In genomic region chr18:12028674-12029073, GRCh38 we compare ENCODE assay signal across 14 cellular contexts.
"Had no signal": no experiment of that assay in that cellular context is flagged by ENCODE, and none has a peak within 500 bp of the region (broad histone marks: within the 10 kb centered on the region; RNA-seq: fewer than 3 reads in every experiment).

No MANE protein-coding gene starts in this region.

- H3K4me3 Mint-ChIP-seq: activated CD8-positive, alpha-beta memory T cell treated with anti-CD3 and anti-CD28 coated beads, Interleukin-2, amount 10 ng/mL, durations not matched to agents 7 days and 5 days; activated T-cell treated with anti-CD3 and anti-CD28 coated beads, Interleukin-2, amount 50 U/mL, for 24 hours; naive thymus-derived CD8-positive, alpha-beta T cell; stimulated activated naive B cell treated with anti-CD40 and anti-IgM and Interleukin-4, amounts not matched to agents 10 μg/mL and 1 μg/mL and 100 μg/mL, for 72 hours had no signal

- DNase-seq: activated CD4-positive, alpha-beta T cell treated with anti-CD3 and anti-CD28 coated beads for 1 hour; activated CD4-positive, alpha-beta T cell treated with anti-CD3 and anti-CD28 coated beads, Interleukin-2, amount 50 U/mL, for 48 hours; activated CD8-positive, alpha-beta memory T cell treated with anti-CD3 and anti-CD28 coated beads, Interleukin-2, amount 10 ng/mL, durations not matched to agents 7 days and 5 days; activated effector memory CD4-positive, alpha-beta T cell treated with anti-CD3 and anti-CD28 coated beads, Interleukin-2, amount 50 U/mL, for 16 hours; activated T-cell treated with anti-CD3 and anti-CD28 coated beads, Interleukin-2, amount 50 U/mL, for 24 hours; amygdala; foreskin keratinocyte; mucosa of descending colon; naive thymus-derived CD8-positive, alpha-beta T cell; stimulated activated CD4-positive, alpha-beta T cell treated with anti-CD3 and anti-CD28 coated beads, Interleukin-2, amount 100 ng/mL, for 24 hours; stimulated activated naive B cell treated with anti-CD40 and anti-IgM and Interleukin-4, amounts not matched to agents 10 μg/mL and 1 μg/mL and 100 μg/mL, for 72 hours; trophoblast cell had no signal

- H3K27ac Mint-ChIP-seq: activated CD8-positive, alpha-beta memory T cell treated with anti-CD3 and anti-CD28 coated beads, Interleukin-2, amount 10 ng/mL, durations not matched to agents 7 days and 5 days; activated naive CD4-positive, alpha-beta T cell treated with anti-CD3 and anti-CD28 coated beads, Interleukin-2, amount 50 U/mL, for 72 hours; activated T-cell treated with anti-CD3 and anti-CD28 coated beads, Interleukin-2, amount 50 U/mL, for 24 hours; naive thymus-derived CD8-positive, alpha-beta T cell; stimulated activated naive B cell treated with anti-CD40 and anti-IgM and Interleukin-4, amounts not matched to agents 10 μg/mL and 1 μg/mL and 100 μg/mL, for 72 hours had no signal

- ATAC-seq: activated CD8-positive, alpha-beta memory T cell treated with anti-CD3 and anti-CD28 coated beads, Interleukin-2, amount 10 ng/mL, durations not matched to agents 7 days and 5 days; activated naive CD4-positive, alpha-beta T cell treated with anti-CD3 and anti-CD28 coated beads, Interleukin-2, amount 50 U/mL, for 72 hours; foreskin keratinocyte; mucosa of descending colon; naive thymus-derived CD8-positive, alpha-beta T cell had no signal

- H3K27me3 ChIP-seq: foreskin keratinocyte had no signal

- FAIRE-seq: endometrium had no signal

- H3K36me3 Mint-ChIP-seq: activated CD8-positive, alpha-beta memory T cell treated with anti-CD3 and anti-CD28 coated beads, Interleukin-2, amount 10 ng/mL, durations not matched to agents 7 days and 5 days; activated naive CD4-positive, alpha-beta T cell treated with anti-CD3 and anti-CD28 coated beads, Interleukin-2, amount 50 U/mL, for 72 hours; stimulated activated naive B cell treated with anti-CD40 and anti-IgM and Interleukin-4, amounts not matched to agents 10 μg/mL and 1 μg/mL and 100 μg/mL, for 72 hours had no signal

- H3K9me3 ChIP-seq: mucosa of descending colon had no signal

- H3K27ac ChIP-seq: foreskin keratinocyte had no signal

- H3K9me3 Mint-ChIP-seq: activated naive CD4-positive, alpha-beta T cell treated with anti-CD3 and anti-CD28 coated beads, Interleukin-2, amount 50 U/mL, for 72 hours; activated T-cell treated with anti-CD3 and anti-CD28 coated beads, Interleukin-2, amount 50 U/mL, for 24 hours; naive thymus-derived CD8-positive, alpha-beta T cell; stimulated activated naive B cell treated with anti-CD40 and anti-IgM and Interleukin-4, amounts not matched to agents 10 μg/mL and 1 μg/mL and 100 μg/mL, for 72 hours had no signal

- H3K4me3 ChIP-seq: mucosa of descending colon had no signal

- H3K27me3 Mint-ChIP-seq: activated CD8-positive, alpha-beta memory T cell treated with anti-CD3 and anti-CD28 coated beads, Interleukin-2, amount 10 ng/mL, durations not matched to agents 7 days and 5 days; activated T-cell treated with anti-CD3 and anti-CD28 coated beads, Interleukin-2, amount 50 U/mL, for 24 hours; naive thymus-derived CD8-positive, alpha-beta T cell; stimulated activated naive B cell treated with anti-CD40 and anti-IgM and Interleukin-4, amounts not matched to agents 10 μg/mL and 1 μg/mL and 100 μg/mL, for 72 hours had no signal
